In genomic region chr5:105677291-105677690, GRCh38 we compare ENCODE assay signal across 25 cellular contexts.
DNase-seq lines count a peak whose midpoint lies in the region; ATAC-seq, FAIRE-seq and TF ChIP-seq lines count a peak whose summit lies in the region.
"Had no signal": no experiment of that assay in that cellular context is flagged by ENCODE, and none has a peak within 500 bp of the region (broad histone marks: within the 10 kb centered on the region; RNA-seq: fewer than 3 reads in every experiment).

No MANE protein-coding gene starts in this region.

- no peak overlapping the region for H3K4me2 ChIP-seq in IMR-90 (ENCODE audit: low read depth, low read length)

- no peaks in the 10 kb centered on the region for H3K9me1 ChIP-seq in IMR-90 (ENCODE audit: insufficient read depth, low read length)

- no peak overlapping the region for H2BK120ac ChIP-seq in IMR-90 (ENCODE audit: low read depth, low read length)

- TF ChIP-seq RAD21 in IMR-90 (IDR thresholded peaks at IDR 0.05; ENCODE audit: low read length) = no peak

- H3K27me3 ChIP-seq in IMR-90 (ENCODE audit: control insufficient read depth, insufficient read depth, low read length) = no peaks in the 10 kb centered on the region
- no peaks in the 10 kb centered on the region for H3K27me3 ChIP-seq in bronchial epithelial cell (ENCODE audit: control insufficient read depth, insufficient read depth, low read length)
- H3K27me3 ChIP-seq: MG63, SJSA1 had no signal

- H3K27ac Mint-ChIP-seq in Calu3 (ENCODE audit: unreplicated experiment) = no peak overlapping the region
- H3K27ac Mint-ChIP-seq: CD4-positive, alpha-beta memory T cell had no signal

- no peak overlapping the region for H3K4ac ChIP-seq in IMR-90 (ENCODE audit: low read depth, low read length)

- H2AK5ac ChIP-seq in IMR-90 (ENCODE audit: low read depth, low read length) = no peak overlapping the region

- intact Hi-C loops in Calu3 (cut with micrococcal nuclease; ENCODE audit: unreplicated experiment) (no loop called here), IMR-90 (cut with micrococcal nuclease) (loop anchor here (5.0 kb wide), 1 partner anchor 1245 kb away; no protein-coding TSS in a partner anchor)

- H2AFZ ChIP-seq in IMR-90 (replicated peaks; ENCODE audit: low read length, poor library complexity) = no peak overlapping the region

- H2BK5ac ChIP-seq in IMR-90 (ENCODE audit: low read depth, low read length, poor library complexity, severe bottlenecking) = no peak overlapping the region

- no peaks in the 10 kb centered on the region for H3K36me3 Mint-ChIP-seq in Calu3 (ENCODE audit: insufficient read depth, unreplicated experiment)
- H3K36me3 Mint-ChIP-seq: CD4-positive, alpha-beta memory T cell had no signal

- in situ Hi-C loops in IMR-90 (cut with MboI; ENCODE audit: low sequenced_read_pairs) = no loop called here

- H2AK9ac ChIP-seq in IMR-90 (replicated peaks; ENCODE audit: low read depth, low read length, poor library complexity) = no peak overlapping the region

- H4K20me1 ChIP-seq in IMR-90 (ENCODE audit: insufficient read depth, low read length) = no peaks in the 10 kb centered on the region

- H3K4me3 ChIP-seq in IMR-90 (ENCODE audit: insufficient read depth, low read depth, low read length) = no peak overlapping the region
- H3K4me3 ChIP-seq in bronchial epithelial cell (ENCODE audit: low read depth, low read length) = no peak overlapping the region
- no peak overlapping the region for H3K4me3 ChIP-seq in fibroblast of the aortic adventitia (ENCODE audit: low read depth, low read length)
- H3K4me3 ChIP-seq: MG63, SJSA1 had no signal

- H3K9ac ChIP-seq in IMR-90 (ENCODE audit: low read depth, low read length) = no peak overlapping the region

- FAIRE-seq in bronchial epithelial cell (lab: Jason Lieb, UNC) = no peak
- FAIRE-seq: A204.1 had no signal

- TF ChIP-seq POLR2A in IMR-90 (IDR thresholded peaks at IDR 0.05; ENCODE audit: low read depth, low read length) = no peak

- H3K9me3 Mint-ChIP-seq in Calu3 (ENCODE audit: low read depth, unreplicated experiment) = no peaks in the 10 kb centered on the region

- POLR2A ChIA-PET in IMR-90 (lab: Charles Lee; ENCODE audit: unreplicated experiment) = no interaction called here

- no peaks in the 10 kb centered on the region for H3K27me3 Mint-ChIP-seq in Calu3 (ENCODE audit: unreplicated experiment)
- H3K27me3 Mint-ChIP-seq: CD4-positive, alpha-beta memory T cell had no signal

- no peak for TF ChIP-seq CTCF in Calu3 (IDR thresholded peaks at IDR 0.05; ENCODE audit: unreplicated experiment)
- no peak for TF ChIP-seq CTCF in IMR-90 (conservative IDR thresholded peaks at IDR 0.05; ENCODE audit: low read depth, low read length)
- TF ChIP-seq CTCF in bronchial epithelial cell (IDR thresholded peaks at IDR 0.05; ENCODE audit: insufficient read depth, low read length, severe bottlenecking) = no peak
- no peak for TF ChIP-seq CTCF in fibroblast of the aortic adventitia (IDR thresholded peaks at IDR 0.05; ENCODE audit: insufficient read depth, low read length)

- H3K56ac ChIP-seq in IMR-90 (ENCODE audit: extremely low read depth, insufficient read depth, low read length) = no peak overlapping the region

- H3K4me1 ChIP-seq in IMR-90 (ENCODE audit: control insufficient read depth, insufficient read depth, low read length) = no peaks in the 10 kb centered on the region
- H3K4me1 ChIP-seq: SJSA1 had no signal

- H3K23ac ChIP-seq in IMR-90 (ENCODE audit: low read depth, low read length) = no peak overlapping the region

- H3K9me3 ChIP-seq in IMR-90 (ENCODE audit: control insufficient read depth, insufficient read depth, low read length) = no peaks in the 10 kb centered on the region
- H3K9me3 ChIP-seq: MG63, SJSA1 had no signal

- BruUV-seq in Calu3 (replicated peaks; lab: Mats Ljungman, UMichigan) (no TSS peak), IMR-90 (replicated peaks; lab: Mats Ljungman, UMichigan) (no TSS peak)

- H4K8ac ChIP-seq in IMR-90 (ENCODE audit: low read depth in 2 of 2, low read length in 2 of 2) = no peak overlapping the region

- dilution Hi-C loops in IMR-90 (cut with HindIII; ENCODE audit: low sequenced_read_pairs, unreplicated experiment) = no loop called here

- H3K27ac ChIP-seq in IMR-90 (ENCODE audit: insufficient read depth, low read length) = no peak overlapping the region
- H3K27ac ChIP-seq: SJSA1 had no signal

- 100% methylated on average over 1 of the region's 2 CpGs; no CpG with 5 or more reads in 1 of the 2 experiments for WGBS in IMR-90 (ENCODE audit: extremely low coverage in 2 of 2, insufficient read length in 1 of 2), 2 experiments

- ATAC-seq in IMR-90 (ENCODE audit: low read depth) = no peak
- no peak for ATAC-seq in HG02938 (IDR thresholded peaks at IDR 0.05; ENCODE audit: unreplicated experiment)

- H3K36me3 ChIP-seq in IMR-90 (ENCODE audit: control insufficient read depth, insufficient read depth, low read length) (no peaks in the 10 kb centered on the region), bronchial epithelial cell (ENCODE audit: control insufficient read depth, insufficient read depth, low read length) (no peaks in the 10 kb centered on the region)
- H3K36me3 ChIP-seq: MG63, SJSA1 had no signal

- no peaks in the 10 kb centered on the region for H3K79me1 ChIP-seq in IMR-90 (ENCODE audit: low read depth in 1 of 2, low read length in 2 of 2)

- H3K4me3 Mint-ChIP-seq in Calu3 (ENCODE audit: low read depth, unreplicated experiment) = peak overlapping the region; percentile 28
- H3K4me3 Mint-ChIP-seq: CD4-positive, alpha-beta memory T cell had no signal

- CTCF ChIA-PET in Calu3 (lab: Charles Lee) = no interaction called here
- CTCF ChIA-PET in IMR-90 (lab: Yijun Ruan, JAX) = no interaction called here

- no peak overlapping the region for H3K14ac ChIP-seq in IMR-90 (replicated peaks; ENCODE audit: low read depth, low read length)

- H2BK15ac ChIP-seq in IMR-90 (ENCODE audit: low read depth, low read length) = no peak overlapping the region

- no peak overlapping the region for H2BK20ac ChIP-seq in IMR-90 (ENCODE audit: low read depth, low read length)

- DNase-seq in Calu3 = no peak
- peak; percentile 0 for DNase-seq in IMR-90
- DNase-seq in bronchial epithelial cell (ENCODE audit: low read depth) = peak; percentile 58
- peak; percentile 5 for DNase-seq in fibroblast of the aortic adventitia (ENCODE audit: low read depth)
- DNase-seq in stimulated activated CD8-positive, alpha-beta memory T cell treated with anti-CD3 and anti-CD28 coated beads, Interleukin-4, amount 100 ng/mL, for 48 hours = no peak
- DNase-seq in kidney tubule cell (ENCODE audit: low spot score) = no peak
- DNase-seq: AML-193; C1 segment of cervical spinal cord; CD4-positive, alpha-beta memory T cell; COR-L47; DMS79 treated with DMSO at 0.1 percent for 48 hours; H7; KBM-7; MG63; NCI-H1105 treated with DMSO at 0.1 percent for 48 hours; NCI-H146; NCI-H1930; NCI-H2107; NCI-H446 treated with DMSO at 0.1 percent for 48 hours; NCI-H526 treated with DMSO at 0.1 percent for 48 hours; Right ventricle myocardium superior; RPMI8226 had no signal

- H4K5ac ChIP-seq in IMR-90 (ENCODE audit: low read depth, low read length) = no peak overlapping the region

- no peak overlapping the region for H4K91ac ChIP-seq in IMR-90 (ENCODE audit: insufficient read depth, low read depth, low read length)

- H3K4me1 Mint-ChIP-seq in Calu3 (ENCODE audit: low read depth, unreplicated experiment) = peaks cover 19% of the 10 kb centered on the region
- H3K4me1 Mint-ChIP-seq: CD4-positive, alpha-beta memory T cell had no signal

- no peak overlapping the region for H3K18ac ChIP-seq in IMR-90 (ENCODE audit: low read depth, low read length)

TF ChIP-seq in IMR-90, 13 proteins besides CTCF, POLR2A, EP300 and RAD21:
- TF ChIP-seq RFX5 (IDR thresholded peaks at IDR 0.05; ENCODE audit: low read depth, low read length) (no peak), RCOR1 (IDR thresholded peaks at IDR 0.05; ENCODE audit: insufficient replicate concordance, low read length) (no peak), ELK1 (IDR thresholded peaks at IDR 0.05; ENCODE audit: borderline replicate concordance, low read depth, low read length) (no peak), MAZ (IDR thresholded peaks at IDR 0.05; ENCODE audit: borderline replicate concordance, low read depth, low read length) (no peak), BHLHE40 (IDR thresholded peaks at IDR 0.05; ENCODE audit: low read depth, low read length) (no peak), CEBPB (IDR thresholded peaks at IDR 0.05; ENCODE audit: low read depth, low read length) (no peak), SMC3 (IDR thresholded peaks at IDR 0.05; ENCODE audit: low read depth, low read length) (no peak), NFE2L2 (IDR thresholded peaks at IDR 0.05; ENCODE audit: low read depth, low read length) (no peak), MAFK (IDR thresholded peaks at IDR 0.05; ENCODE audit: low read depth, low read length) (no peak), FOS (IDR thresholded peaks at IDR 0.05; ENCODE audit: low read depth, low read length) (no peak), CHD1 (IDR thresholded peaks at IDR 0.05; ENCODE audit: low read depth, low read length) (no peak), MXI1 (IDR thresholded peaks at IDR 0.05; ENCODE audit: borderline replicate concordance, low read depth, low read length) (no peak), USF2 (IDR thresholded peaks at IDR 0.05; ENCODE audit: low read depth, low read length) (no peak)

Comparison
In these comparisons a context has a peak if more than half of its experiments do, and no peak if none do; other contexts are left out.
1. DNase-seq: peak in IMR-90 (single experiment), bronchial epithelial cell (single experiment) and fibroblast of the aortic adventitia (single experiment); none in Calu3 (single experiment), stimulated activated CD8-positive, alpha-beta memory T cell treated with anti-CD3 and anti-CD28 coated beads, Interleukin-4, amount 100 ng/mL, for 48 hours (single experiment) and kidney tubule cell (single experiment).